In genomic region chr16:17348826-17349225, GRCh38 we compare ENCODE assay signal across 20 cellular contexts.
DNase-seq lines count a peak whose midpoint lies in the region; ATAC-seq and TF ChIP-seq lines count a peak whose summit lies in the region.
"Had no signal": no experiment of that assay in that cellular context is flagged by ENCODE, and none has a peak within 500 bp of the region (broad histone marks: within the 10 kb centered on the region; RNA-seq: fewer than 3 reads in every experiment).

No MANE protein-coding gene starts in this region.

- H3K27me3 ChIP-seq in neutrophil, result no peaks in the 10 kb centered on the region
- H3K27me3 ChIP-seq: BE2C, Peyer's patch, tibial nerve had no signal

- H3K9me3 Mint-ChIP-seq in activated CD8-positive, alpha-beta memory T cell treated with anti-CD3 and anti-CD28 coated beads, Interleukin-2, amount 10 ng/mL, durations not matched to agents 7 days and 5 days (ENCODE audit: low read depth), result no peaks in the 10 kb centered on the region
- peaks cover 0 to 4% (median 2%) of the 10 kb centered on the region in 7 donors for H3K9me3 Mint-ChIP-seq in CD14-positive monocyte
- no peaks in the 10 kb centered on the region for H3K9me3 Mint-ChIP-seq in activated T-helper 1 cell treated with anti-CD3 and anti-CD28 coated beads, Interleukin-12 subunit alpha, Interleukin-12 subunit beta, Interleukin-2, Interleukin-4 antibody, amounts not matched to agents 30 ng/mL and 10 ng/mL and 1 ng/mL, durations not matched to agents 14 hours and 24 hours and 36 hours
- H3K9me3 Mint-ChIP-seq in endothelial cell (ENCODE audit: unreplicated experiment), result no peaks in the 10 kb centered on the region

- H3K36me3 Mint-ChIP-seq in activated CD8-positive, alpha-beta memory T cell treated with anti-CD3 and anti-CD28 coated beads, Interleukin-2, amount 10 ng/mL, durations not matched to agents 7 days and 5 days, result peaks cover 20% of the 10 kb centered on the region
- H3K36me3 Mint-ChIP-seq in CD14-positive monocyte (peaks cover 14 to 25% of the 10 kb centered on the region in 2 donors), endothelial cell (ENCODE audit: low read depth, unreplicated experiment) (peaks cover under 1% of the 10 kb centered on the region)
- peaks cover 16% of the 10 kb centered on the region for H3K36me3 Mint-ChIP-seq in activated T-helper 1 cell treated with anti-CD3 and anti-CD28 coated beads, Interleukin-12 subunit alpha, Interleukin-12 subunit beta, Interleukin-2, Interleukin-4 antibody, amounts not matched to agents 30 ng/mL and 10 ng/mL and 1 ng/mL, durations not matched to agents 14 hours and 24 hours and 36 hours (ENCODE audit: low read depth)

- intact Hi-C loops in CD14-positive monocyte (cut with micrococcal nuclease), result no loop called here
- intact Hi-C loops in activated T-helper 1 cell treated with anti-CD3 and anti-CD28 coated beads, Interleukin-12 subunit alpha, Interleukin-12 subunit beta, Interleukin-2, Interleukin-4 antibody, amounts not matched to agents 30 ng/mL and 10 ng/mL and 1 ng/mL, durations not matched to agents 14 hours and 24 hours and 36 hours (cut with micrococcal nuclease), result loop anchor here (5.0 kb wide), 2 partner anchors 42 to 1423 kb away; no protein-coding TSS in a partner anchor

- H3K9me3 ChIP-seq in neutrophil, result no peaks in the 10 kb centered on the region
- H3K9me3 ChIP-seq: BE2C, HAP-1, left ventricle myocardium inferior, Peyer's patch, tibial nerve had no signal

- H3K4me3 Mint-ChIP-seq in activated CD8-positive, alpha-beta memory T cell treated with anti-CD3 and anti-CD28 coated beads, Interleukin-2, amount 10 ng/mL, durations not matched to agents 7 days and 5 days, result no peak overlapping the region
- H3K4me3 Mint-ChIP-seq in CD14-positive monocyte (peak overlapping the region in 1 of 2 donors; percentile 57), endothelial cell (ENCODE audit: unreplicated experiment) (no peak overlapping the region)
- H3K4me3 Mint-ChIP-seq in activated T-helper 1 cell treated with anti-CD3 and anti-CD28 coated beads, Interleukin-12 subunit alpha, Interleukin-12 subunit beta, Interleukin-2, Interleukin-4 antibody, amounts not matched to agents 30 ng/mL and 10 ng/mL and 1 ng/mL, durations not matched to agents 14 hours and 24 hours and 36 hours, result no peak overlapping the region

- peak overlapping the region; percentile 66 for H3K27ac Mint-ChIP-seq in activated CD8-positive, alpha-beta memory T cell treated with anti-CD3 and anti-CD28 coated beads, Interleukin-2, amount 10 ng/mL, durations not matched to agents 7 days and 5 days
- peak overlapping the region; percentile 45 to 90 (median 78) for H3K27ac Mint-ChIP-seq in CD14-positive monocyte
- peak overlapping the region; percentile 99 for H3K27ac Mint-ChIP-seq in activated T-helper 1 cell treated with anti-CD3 and anti-CD28 coated beads, Interleukin-12 subunit alpha, Interleukin-12 subunit beta, Interleukin-2, Interleukin-4 antibody, amounts not matched to agents 30 ng/mL and 10 ng/mL and 1 ng/mL, durations not matched to agents 14 hours and 24 hours and 36 hours
- H3K27ac Mint-ChIP-seq in endothelial cell (ENCODE audit: unreplicated experiment), result no peak overlapping the region

- peaks cover 76% of the 10 kb centered on the region for H3K4me1 Mint-ChIP-seq in activated CD8-positive, alpha-beta memory T cell treated with anti-CD3 and anti-CD28 coated beads, Interleukin-2, amount 10 ng/mL, durations not matched to agents 7 days and 5 days
- H3K4me1 Mint-ChIP-seq in CD14-positive monocyte (peaks cover 82% of the 10 kb centered on the region), endothelial cell (ENCODE audit: unreplicated experiment) (peaks cover 10% of the 10 kb centered on the region)
- H3K4me1 Mint-ChIP-seq in activated T-helper 1 cell treated with anti-CD3 and anti-CD28 coated beads, Interleukin-12 subunit alpha, Interleukin-12 subunit beta, Interleukin-2, Interleukin-4 antibody, amounts not matched to agents 30 ng/mL and 10 ng/mL and 1 ng/mL, durations not matched to agents 14 hours and 24 hours and 36 hours (ENCODE audit: low read depth), result peaks cover 82% of the 10 kb centered on the region

- ATAC-seq in activated CD8-positive, alpha-beta memory T cell treated with anti-CD3 and anti-CD28 coated beads, Interleukin-2, amount 10 ng/mL, durations not matched to agents 7 days and 5 days, result no peak
- ATAC-seq: K562 had no signal

- no peak for TF ChIP-seq CTCF in CD14-positive monocyte (IDR thresholded peaks at IDR 0.05)
- TF ChIP-seq CTCF in neutrophil (IDR thresholded peaks at IDR 0.05), result no peak
- TF ChIP-seq CTCF in endothelial cell (IDR thresholded peaks at IDR 0.05; ENCODE audit: unreplicated experiment), result no peak

- H3K27ac ChIP-seq in neutrophil, result peak overlapping the region; percentile 86
- H3K27ac ChIP-seq: epithelial cell of prostate, Peyer's patch, tibial nerve had no signal

- H3K4me1 ChIP-seq in neutrophil (ENCODE audit: control insufficient read depth in 1 of 2, insufficient read depth in 1 of 2, low read depth in 1 of 2, low read length in 1 of 2), result peaks cover 91 to 99% of the 10 kb centered on the region in 2 experiments
- H3K4me1 ChIP-seq: BE2C, HAP-1 had no signal

- CTCF ChIA-PET in activated CD8-positive, alpha-beta memory T cell treated with anti-CD3 and anti-CD28 coated beads, Interleukin-2, amount 10 ng/mL, durations not matched to agents 7 days and 5 days (lab: Charles Lee), result interaction anchor here (1.0 to 5.9 kb wide), 3 partner anchors 11 to 122 kb away, joined by 3 to 52 read pairs (median 3); partner anchors contain the start of gene XYLT1

- H3K36me3 ChIP-seq in neutrophil, result no peaks in the 10 kb centered on the region
- H3K36me3 ChIP-seq: BE2C, HAP-1, left ventricle myocardium inferior, Peyer's patch, tibial nerve had no signal

- H3K4me3 ChIP-seq in neutrophil (ENCODE audit: low read depth in 1 of 2, low read length in 1 of 2), result peak overlapping the region in 1 of 2 experiments; percentile 36
- H3K4me3 ChIP-seq: HAP-1, K562, left ventricle myocardium inferior, Peyer's patch, tibial nerve had no signal

- no peak for DNase-seq in activated CD8-positive, alpha-beta memory T cell treated with anti-CD3 and anti-CD28 coated beads, Interleukin-2, amount 10 ng/mL, durations not matched to agents 7 days and 5 days
- DNase-seq in activated CD8-positive, alpha-beta memory T cell treated with anti-CD3 and anti-CD28 coated beads for 24 hours, result no peak
- DNase-seq in CD14-positive monocyte (ENCODE audit: low spot score) (no peak), SW 1271 (lab: John Stamatoyannopoulos, UW) (no peak), endothelial cell (ENCODE audit: low spot score) (no peak)
- no peak for DNase-seq in activated T-helper 1 cell treated with anti-CD3 and anti-CD28 coated beads, Interleukin-12 subunit alpha, Interleukin-12 subunit beta, Interleukin-2, Interleukin-4 antibody, amounts not matched to agents 30 ng/mL and 10 ng/mL and 1 ng/mL, durations not matched to agents 14 hours and 24 hours and 36 hours (ENCODE audit: low spot score)
- DNase-seq: activated CD8-positive, alpha-beta memory T cell treated with anti-CD3 and anti-CD28 coated beads, Interleukin-2, amount 50 U/mL, for 4 hours; activated gamma-delta T cell treated with Interleukin-2 at 50 U/mL for 16 hours; amygdala; BE2C; DND-41; left ventricle myocardium inferior; NCI-H748 treated with DMSO at 0.1 percent for 48 hours; SIG-M5 had no signal

- H3K27me3 Mint-ChIP-seq in activated CD8-positive, alpha-beta memory T cell treated with anti-CD3 and anti-CD28 coated beads, Interleukin-2, amount 10 ng/mL, durations not matched to agents 7 days and 5 days, result no peaks in the 10 kb centered on the region
- H3K27me3 Mint-ChIP-seq in CD14-positive monocyte (ENCODE audit: low read depth in 3 of 3) (peaks cover 0 to 3% (median 0%) of the 10 kb centered on the region in 3 donors), endothelial cell (ENCODE audit: unreplicated experiment) (peaks cover 4% of the 10 kb centered on the region)
- no peaks in the 10 kb centered on the region for H3K27me3 Mint-ChIP-seq in activated T-helper 1 cell treated with anti-CD3 and anti-CD28 coated beads, Interleukin-12 subunit alpha, Interleukin-12 subunit beta, Interleukin-2, Interleukin-4 antibody, amounts not matched to agents 30 ng/mL and 10 ng/mL and 1 ng/mL, durations not matched to agents 14 hours and 24 hours and 36 hours (ENCODE audit: insufficient read depth)
